In the genomic region with DNA sequence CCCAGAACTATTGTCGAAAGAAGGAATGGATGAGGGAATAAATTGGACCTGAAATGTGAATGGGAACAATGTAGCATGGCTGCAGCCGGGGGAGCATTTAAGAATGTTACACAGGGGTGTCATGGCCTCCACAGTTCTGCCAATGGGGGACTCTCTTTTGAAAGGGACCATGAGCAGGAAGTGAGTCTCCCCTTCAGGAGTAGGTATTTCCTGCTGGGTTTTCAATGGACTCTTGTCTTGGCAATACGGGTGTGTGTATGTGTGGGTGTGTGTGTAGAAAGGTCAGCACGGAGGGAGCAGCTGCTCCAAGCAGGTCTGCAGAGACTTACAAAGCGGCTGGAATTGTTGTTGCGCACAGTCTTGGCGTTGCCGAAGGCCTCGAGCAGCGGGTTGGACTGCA, we compare ENCODE assay signal across 1 cellular context.
TF ChIP-seq lines count a peak whose summit lies in the region.

No MANE protein-coding gene starts in this region.

TF ChIP-seq in WTC11, 78 proteins besides CTCF, POLR2A, EP300 and RAD21 (continued from another document):
- TF ChIP-seq MXD4 (CRISPR knock-in tag; IDR thresholded peaks at IDR 0.05; ENCODE audit: borderline replicate concordance) (peak; percentile 74; the same call in 1 of the 2 replicates), ZBTB21 (CRISPR knock-in tag; IDR thresholded peaks at IDR 0.05; ENCODE audit: borderline replicate concordance) (0 out of 2 replicates have a peak, but pooled peaks have one; percentile 30), ZNF121 (CRISPR knock-in tag; IDR thresholded peaks at IDR 0.05) (no peak)
- TF ChIP-seq, protein P1, sequence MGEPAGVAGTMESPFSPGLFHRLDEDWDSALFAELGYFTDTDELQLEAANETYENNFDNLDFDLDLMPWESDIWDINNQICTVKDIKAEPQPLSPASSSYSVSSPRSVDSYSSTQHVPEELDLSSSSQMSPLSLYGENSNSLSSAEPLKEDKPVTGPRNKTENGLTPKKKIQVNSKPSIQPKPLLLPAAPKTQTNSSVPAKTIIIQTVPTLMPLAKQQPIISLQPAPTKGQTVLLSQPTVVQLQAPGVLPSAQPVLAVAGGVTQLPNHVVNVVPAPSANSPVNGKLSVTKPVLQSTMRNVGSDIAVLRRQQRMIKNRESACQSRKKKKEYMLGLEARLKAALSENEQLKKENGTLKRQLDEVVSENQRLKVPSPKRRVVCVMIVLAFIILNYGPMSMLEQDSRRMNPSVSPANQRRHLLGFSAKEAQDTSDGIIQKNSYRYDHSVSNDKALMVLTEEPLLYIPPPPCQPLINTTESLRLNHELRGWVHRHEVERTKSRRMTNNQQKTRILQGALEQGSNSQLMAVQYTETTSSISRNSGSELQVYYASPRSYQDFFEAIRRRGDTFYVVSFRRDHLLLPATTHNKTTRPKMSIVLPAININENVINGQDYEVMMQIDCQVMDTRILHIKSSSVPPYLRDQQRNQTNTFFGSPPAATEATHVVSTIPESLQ (CRISPR knock-in tag; IDR thresholded peaks at IDR 0.05), result no peak
- TF ChIP-seq, protein P2, sequence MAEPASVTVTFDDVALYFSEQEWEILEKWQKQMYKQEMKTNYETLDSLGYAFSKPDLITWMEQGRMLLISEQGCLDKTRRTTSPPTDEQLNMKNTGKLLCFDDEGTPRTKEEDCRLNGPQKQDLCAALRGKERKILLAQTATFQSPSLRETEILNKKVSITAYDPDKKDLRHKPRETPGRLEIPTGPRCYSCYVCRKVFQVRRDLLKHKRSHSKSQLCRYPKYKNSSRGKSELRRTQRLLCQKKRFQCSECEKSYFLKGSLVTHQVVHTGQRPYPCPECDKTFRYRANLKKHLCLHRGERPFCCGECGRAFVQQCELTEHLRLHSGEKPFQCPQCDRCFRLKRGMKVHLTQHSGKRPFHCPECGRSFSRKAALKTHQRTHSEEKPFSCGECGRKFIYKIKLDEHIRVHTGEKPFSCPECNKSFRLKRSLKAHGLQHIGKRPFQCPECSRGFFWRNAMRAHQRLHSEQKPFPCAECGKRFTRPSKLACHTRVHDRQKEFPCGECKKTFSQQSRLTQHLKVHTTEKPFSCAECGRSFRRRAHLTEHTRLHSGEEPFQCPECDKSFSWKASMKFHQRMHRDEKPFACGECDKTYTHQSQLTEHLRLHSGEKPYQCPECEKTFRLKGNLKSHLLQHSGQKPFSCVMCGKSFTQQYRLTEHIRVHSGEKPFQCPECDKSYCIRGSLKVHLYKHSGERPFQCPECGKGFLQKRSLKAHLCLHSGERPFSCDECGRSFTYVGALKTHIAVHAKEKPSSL (CRISPR knock-in tag; conservative IDR thresholded peaks at IDR 0.05), result 0 out of 2 replicates have a peak, but pooled peaks have one; percentile 41
